In the genomic region with DNA sequence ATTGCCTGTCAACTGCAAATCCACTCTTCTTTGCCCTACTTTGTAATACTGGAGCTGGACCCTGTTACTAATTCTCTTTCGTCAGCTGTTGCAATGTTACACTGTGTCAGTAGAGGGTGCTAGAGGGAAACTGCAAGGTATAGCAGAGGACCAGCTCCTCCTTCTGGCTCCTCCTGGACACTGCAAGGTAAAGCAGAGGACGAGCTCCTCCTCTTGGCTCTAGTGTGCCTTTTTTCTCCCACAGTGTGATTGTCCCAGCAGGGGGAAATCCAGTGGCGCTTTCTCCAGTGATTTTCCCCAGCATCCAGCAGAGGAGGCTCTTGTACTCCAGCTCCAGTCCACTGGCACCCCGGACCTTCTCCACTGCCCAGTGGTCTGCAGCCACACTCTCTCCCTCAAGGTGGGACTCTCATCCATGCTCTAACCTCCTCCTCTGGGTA, we compare ENCODE assay signal across 8 cellular contexts.
DNase-seq lines count a peak whose midpoint lies in the region; ATAC-seq, FAIRE-seq and TF ChIP-seq lines count a peak whose summit lies in the region.

No MANE protein-coding gene starts in this region.

- no peaks in the 10 kb centered on the region for H3K79me2 ChIP-seq in keratinocyte (ENCODE audit: control insufficient read depth, insufficient read depth, low read length)

- H3K27ac ChIP-seq in VCaP: no peak overlapping the region
- no peak overlapping the region for H3K27ac ChIP-seq in breast epithelium
- H3K27ac ChIP-seq in keratinocyte (ENCODE audit: control insufficient read depth, insufficient read depth, low read length): no peak overlapping the region

- TF ChIP-seq POLR2A in breast epithelium (IDR thresholded peaks at IDR 0.05): no peak

- H3K4me3 ChIP-seq in breast epithelium: no peak overlapping the region
- no peak overlapping the region for H3K4me3 ChIP-seq in keratinocyte (ENCODE audit: control insufficient read depth in 2 of 3, extremely low read depth in 1 of 3, insufficient read depth in 2 of 3, low read depth in 1 of 3, low read length in 3 of 3)

- no peak overlapping the region for H3K4me2 ChIP-seq in keratinocyte (ENCODE audit: control insufficient read depth, extremely low read depth, insufficient read depth, low read depth, low read length)

- H3K27me3 ChIP-seq in breast epithelium (no peaks in the 10 kb centered on the region), keratinocyte (ENCODE audit: control insufficient read depth, extremely low read depth, insufficient read depth, low read length) (no peaks in the 10 kb centered on the region)

- H3K9me3 ChIP-seq in breast epithelium (no peaks in the 10 kb centered on the region), keratinocyte (ENCODE audit: control insufficient read depth, low read depth, low read length) (no peaks in the 10 kb centered on the region)

- dilution Hi-C loops in keratinocyte (cut with MboI; ENCODE audit: extremely low pct_ligation_motif_present, low sequenced_read_pairs): no loop called here

- no peaks in the 10 kb centered on the region for H3K36me3 ChIP-seq in breast epithelium
- no peaks in the 10 kb centered on the region for H3K36me3 ChIP-seq in keratinocyte (ENCODE audit: control insufficient read depth in 2 of 2, extremely low read depth in 1 of 2, insufficient read depth in 2 of 2, low read length in 2 of 2)

- TF ChIP-seq CTCF in VCaP (conservative IDR thresholded peaks at IDR 0.05): peak; percentile 99
- peak; percentile 81 to 99 (median 95) for TF ChIP-seq CTCF in breast epithelium (IDR thresholded peaks at IDR 0.05)
- TF ChIP-seq CTCF in keratinocyte (optimal IDR thresholded peaks at IDR 0.05 in 1 of 3, IDR thresholded peaks at IDR 0.05 in 1 of 3, conservative IDR thresholded peaks at IDR 0.05 in 1 of 3; ENCODE audit: extremely low read depth in 1 of 3, insufficient read depth in 2 of 3, low read length in 3 of 3): peak; percentile 100

- H3K9me1 ChIP-seq in keratinocyte (ENCODE audit: control insufficient read depth, extremely low read depth, insufficient read depth, low read length): no peaks in the 10 kb centered on the region

- intact Hi-C loops in breast epithelium (cut with DNase I; ENCODE audit: low total_unique reads): no loop called here

- DNase-seq in AG20443 (ENCODE audit: low spot score) (peak; percentile 90), NCI-H2196 (lab: John Stamatoyannopoulos, UW; ENCODE audit: unreplicated experiment) (peak; percentile 89), breast epithelium (ENCODE audit: low spot score in 2 of 2) (peak; percentile 56 to 62), keratinocyte (ENCODE audit: low read depth, low spot score) (peak; percentile 71)
- DNase-seq in stimulated activated CD4-positive, alpha-beta T cell treated with anti-CD3 and anti-CD28 coated beads, Interleukin-1b, Interleukin-23, amount 100 ng/mL, for 48 hours: peak; percentile 86

- no peak overlapping the region for H3K9ac ChIP-seq in keratinocyte (ENCODE audit: control insufficient read depth, extremely low read depth, insufficient read depth, low read length)

- no peaks in the 10 kb centered on the region for H4K20me1 ChIP-seq in keratinocyte (ENCODE audit: control insufficient read depth, extremely low read depth, insufficient read depth, low read length)

- H3K4me1 ChIP-seq in breast epithelium (no peaks in the 10 kb centered on the region), keratinocyte (ENCODE audit: control insufficient read depth, extremely low read depth, insufficient read depth, low read length) (no peaks in the 10 kb centered on the region)

- FAIRE-seq in keratinocyte (lab: Jason Lieb, UNC): peak; percentile 95

- no peak overlapping the region for H2AFZ ChIP-seq in keratinocyte (ENCODE audit: control insufficient read depth, low read length)

- ATAC-seq in GM19025 (IDR thresholded peaks at IDR 0.05; ENCODE audit: low read depth, unreplicated experiment) (peak; percentile 81), HG03139 (IDR thresholded peaks at IDR 0.05; ENCODE audit: unreplicated experiment) (peak; percentile 67)
